ENCODE assay signal across 8 cellular contexts in genomic region chr3:100260685-100261480, GRCh38. TPM values are rescaled to one million over a fixed set of nuclear protein-coding genes. Genes with fewer than 3 reads are reported as not detected.
DNase-seq lines count a peak whose midpoint lies in the region; ATAC-seq and TF ChIP-seq lines count a peak whose summit lies in the region.

TBC1D23 (plus strand) TSS chr3:100260992; CDS start chr3:100261019, 27 bp downstream.

- ATAC-seq in GM21619 (IDR thresholded peaks at IDR 0.05; ENCODE audit: unreplicated experiment) (peak; percentile 100), PC-3 (peak; percentile 99)

- POLR2A ChIA-PET in PC-3 (lab: Charles Lee; ENCODE audit: unreplicated experiment) = interaction anchor here (0.5 to 0.9 kb wide), 11 partner anchors 8 to 717 kb away, joined by 3 to 20 read pairs (median 4); no protein-coding TSS in a partner anchor

- H3K4me2 ChIP-seq in PC-3 (ENCODE audit: low read length) = peak within 1 kb of the TSS; percentile 94

- H3K9ac ChIP-seq in PC-3 (ENCODE audit: low read length) = peak within 1 kb of the TSS; percentile 89

- H3K36me3 ChIP-seq in PC-3 (ENCODE audit: low read depth, low read length) = no peaks in the 10 kb centered on the region

- no peaks in the 10 kb centered on the region for H3F3A ChIP-seq in PC-3 (ENCODE audit: low read length, unreplicated experiment)

- CTCF ChIA-PET in PC-3 (lab: Charles Lee) = interaction anchor here (0.8 kb wide), 1 partner anchor 418 kb away, joined by 3 read pairs; no protein-coding TSS in a partner anchor

- TF ChIP-seq CTCF in PC-3 (conservative IDR thresholded peaks at IDR 0.05; ENCODE audit: low read depth, low read length) = no peak
- no peak for TF ChIP-seq CTCF in epithelial cell of esophagus (IDR thresholded peaks at IDR 0.05; ENCODE audit: insufficient read depth, low read depth, low read length, missing control alignments)

- no peaks in the 10 kb centered on the region for H3K27me3 ChIP-seq in PC-3 (ENCODE audit: low read length)
- H3K27me3 ChIP-seq in mononuclear cell (ENCODE audit: insufficient read depth, low read length) = no peaks in the 10 kb centered on the region

- peak within 1 kb of the TSS; percentile 70 for H3K27ac ChIP-seq in PC-3 (ENCODE audit: low read length)

- DNase-seq in DMS153 (lab: John Stamatoyannopoulos, UW) = peak; percentile 91
- peak; percentile 99 for DNase-seq in Jurkat, Clone E6-1 (ENCODE audit: low read depth, low spot score)
- DNase-seq in PC-3 = peak; percentile 100
- DNase-seq in activated T-cell treated with anti-CD3 and anti-CD28 coated beads for 48 hours (ENCODE audit: low read depth) = peak; percentile 95
- peak; percentile 100 for DNase-seq in epithelial cell of esophagus (ENCODE audit: low read depth)
- peak; percentile 89 to 95 for DNase-seq in stimulated activated CD8-positive, alpha-beta memory T cell treated with anti-CD3 and anti-CD28 coated beads, Interleukin-4, amount 100 ng/mL, for 1 hour (ENCODE audit: low read depth in 2 of 2, low spot score in 1 of 2)

- peak within 1 kb of the TSS; percentile 93 for H3K4me3 ChIP-seq in Jurkat, Clone E6-1 (ENCODE audit: low read length)
- H3K4me3 ChIP-seq in PC-3 (ENCODE audit: low read length) (peak within 1 kb of the TSS; percentile 88), epithelial cell of esophagus (ENCODE audit: low read length) (peak within 1 kb of the TSS; percentile 93), mononuclear cell (ENCODE audit: low read length) (peak within 1 kb of the TSS; percentile 97)

- intact Hi-C loops in PC-3 (cut with micrococcal nuclease) = loop anchor here (5.0 kb wide), 2 partner anchors 174 to 359 kb away; no protein-coding TSS in a partner anchor

- BruUV-seq in PC-3 (replicated peaks; lab: Mats Ljungman, UMichigan) = TSS peak; percentile 62

- H3K79me2 ChIP-seq in PC-3 (ENCODE audit: low read length) = peaks cover 50% of the 10 kb centered on the region

- H4K20me1 ChIP-seq in PC-3 (ENCODE audit: low read length) = peaks cover 4% of the 10 kb centered on the region; the same call in 1 of the 2 replicates

- H3K4me1 ChIP-seq in PC-3 (ENCODE audit: insufficient read depth, low read length) (peaks cover 46% of the 10 kb centered on the region), mononuclear cell (ENCODE audit: insufficient read depth, low read length) (peaks cover 26% of the 10 kb centered on the region)

- peak within 1 kb of the TSS; percentile 91 for H2AFZ ChIP-seq in PC-3 (ENCODE audit: low read length)

- no peaks in the 10 kb centered on the region for H3K9me2 ChIP-seq in PC-3 (replicated peaks; ENCODE audit: low read length)

- no peaks in the 10 kb centered on the region for H3K9me3 ChIP-seq in PC-3 (ENCODE audit: low read length)
- H3K9me3 ChIP-seq in mononuclear cell (ENCODE audit: low read depth, low read length) = no peaks in the 10 kb centered on the region

RNA-seq across cellular contexts. Expression of gene TBC1D23, which starts in this region (rescaled TPM):
- 7.6 TPM for polyA plus RNA-seq in Jurkat, Clone E6-1 (2012; ENCODE audit: insufficient read depth, insufficient read length)
- total RNA-seq in PC-3 (2014; rRNA removed) (25.6 and 37.9 TPM in 2 replicates), mononuclear cell (43.4 TPM)

Comparison
In these comparisons a context has a peak if more than half of its experiments do, and no peak if none do; other contexts are left out.
1. Peak in every context shown above with its lines: DNase-seq, ATAC-seq, H3K4me3 ChIP-seq and H3K27ac ChIP-seq.